ENCODE assay signal across 34 cellular contexts in the genomic region with DNA sequence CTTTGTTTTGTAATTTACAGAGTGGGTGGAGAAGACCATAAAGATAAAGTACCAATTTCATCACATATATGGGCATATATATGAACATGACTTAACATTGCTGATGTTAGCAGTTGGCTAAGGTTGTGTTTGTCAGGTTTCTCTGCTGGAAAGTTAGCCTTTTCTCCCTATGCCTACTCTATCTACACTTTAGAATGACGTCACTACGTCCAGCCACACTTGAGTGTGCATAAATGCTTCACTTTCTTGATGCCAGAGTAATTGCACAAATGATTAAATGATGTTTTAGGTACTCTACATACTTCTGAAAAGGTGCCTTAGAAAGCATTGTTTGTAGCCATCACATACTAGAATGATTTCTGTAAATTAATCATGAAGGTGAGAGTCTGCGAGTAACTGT.
"Had no signal": no experiment of that assay in that cellular context is flagged by ENCODE, and none has a peak within 500 bp of the region (broad histone marks: within the 10 kb centered on the region; RNA-seq: fewer than 3 reads in every experiment).

No MANE protein-coding gene starts in this region.

- ATAC-seq: activated naive CD4-positive, alpha-beta T cell treated with anti-CD3 and anti-CD28 coated beads, Interleukin-2, amount 50 U/mL, for 72 hours; activated naive CD8-positive, alpha-beta T cell treated with anti-CD3 and anti-CD28 coated beads, Interleukin-2, amount 50 U/mL, for 24 hours; activated T-cell treated with anti-CD3 and anti-CD28 coated beads, Interleukin-2, amount 50 U/mL, for 4 hours; activated T-cell treated with anti-CD3 and anti-CD28 coated beads, Interleukin-2, amount 50 U/mL, for 72 hours; activated T-helper 17 cell treated with anti-CD3 and anti-CD28 coated beads, Interleukin-2, amount 50 U/mL, for 72 hours; body of pancreas had no signal

- H3K4me1 ChIP-seq: adrenal gland, ascending aorta, body of pancreas, breast epithelium had no signal

- H3K9me3 ChIP-seq: adrenal gland, body of pancreas had no signal

- H3K4me3 ChIP-seq: adrenal gland, ascending aorta, body of pancreas, breast epithelium, cardiac muscle cell had no signal

- FAIRE-seq: astrocyte, bronchial epithelial cell had no signal

- H3K27me3 ChIP-seq: adrenal gland, ascending aorta, body of pancreas, brain microvascular endothelial cell, breast epithelium, cardiac muscle cell had no signal

- H3K36me3 ChIP-seq: adrenal gland, ascending aorta, brain microvascular endothelial cell, cardiac muscle cell had no signal

- DNase-seq: activated effector memory CD4-positive, alpha-beta T cell treated with anti-CD3 and anti-CD28 coated beads, Interleukin-2, amount 50 U/mL, for 16 hours; activated effector memory CD4-positive, alpha-beta T cell treated with Interleukin-2 at 50 U/mL for 16 hours; activated gamma-delta T cell; activated gamma-delta T cell treated with Interleukin-2 at 50 U/mL for 16 hours; activated naive CD4-positive, alpha-beta T cell; activated naive CD4-positive, alpha-beta T cell treated with anti-CD3 and anti-CD28 coated beads for 36 hours; activated naive CD4-positive, alpha-beta T cell treated with anti-CD3 and anti-CD28 coated beads, Interleukin-2, amount 10 ng/mL, durations not matched to agents 7 days and 5 days; activated naive CD4-positive, alpha-beta T cell treated with anti-CD3 and anti-CD28 coated beads, Interleukin-2, amount 50 U/mL, for 16 hours; activated naive CD4-positive, alpha-beta T cell treated with Interleukin-2 at 50 U/mL for 16 hours; activated naive CD8-positive, alpha-beta T cell treated with anti-CD3 and anti-CD28 coated beads for 36 hours; activated naive CD8-positive, alpha-beta T cell treated with anti-CD3 and anti-CD28 coated beads, Interleukin-2, amount 10 ng/mL, durations not matched to agents 7 days and 5 days; activated naive CD8-positive, alpha-beta T cell treated with anti-CD3 and anti-CD28 coated beads, Interleukin-2, amount 50 U/mL, for 24 hours; activated T-cell treated with anti-CD3 and anti-CD28 coated beads, Interleukin-2, amount 50 U/mL, for 1 hour; activated T-cell treated with anti-CD3 and anti-CD28 coated beads, Interleukin-2, amount 50 U/mL, for 24 hours; activated T-cell treated with anti-CD3 and anti-CD28 coated beads, Interleukin-2, amount 50 U/mL, for 4 hours; activated T-cell treated with anti-CD3 and anti-CD28 coated beads, Interleukin-2, amount 50 U/mL, for 48 hours; activated T-cell treated with anti-CD3 and anti-CD28 coated beads, Interleukin-2, amount 50 U/mL, for 72 hours; adrenal gland; amniotic stem cell; amygdala; anterior cingulate cortex; aorta; body of pancreas; brain microvascular endothelial cell; caudate nucleus; central memory CD4-positive, alpha-beta T cell; cerebellar nuclear complex had no signal

- H3K27ac ChIP-seq: adrenal gland, ascending aorta, body of pancreas, brain microvascular endothelial cell, breast epithelium, cardiac muscle cell had no signal
